7 cellular contexts compared by ENCODE assay signal in the genomic region with DNA sequence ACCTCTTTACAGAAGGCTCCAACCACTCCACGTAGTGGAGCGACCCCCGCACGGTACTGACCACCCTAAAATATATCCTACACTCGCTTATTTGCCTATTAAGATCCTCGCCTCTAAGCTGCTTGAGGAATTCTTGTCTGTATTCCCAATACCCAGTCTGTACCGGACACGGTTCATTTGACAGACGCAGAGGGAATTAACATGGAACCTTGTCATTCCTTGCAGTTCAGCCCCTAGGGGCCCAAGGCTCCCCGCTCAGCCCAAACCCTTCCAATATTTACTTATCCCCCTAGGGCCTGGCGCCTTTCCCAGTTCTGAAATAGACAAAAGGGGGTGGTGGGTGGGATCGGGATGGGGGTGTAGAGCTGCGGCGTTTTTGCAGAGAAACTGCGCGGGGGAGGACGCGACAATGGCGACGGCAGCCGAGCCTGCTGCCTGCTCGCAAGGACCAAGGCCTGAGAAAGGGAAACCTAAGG.
A peak's percentile ranks its signal among the peaks of the same experiment; 100 is the strongest.
DNase-seq lines count a peak whose midpoint lies in the region; ATAC-seq and TF ChIP-seq lines count a peak whose summit lies in the region.

No MANE protein-coding gene starts in this region.

- no peaks in the 10 kb centered on the region for H3F3A ChIP-seq in OCI-LY1 (ENCODE audit: insufficient read depth, low read length)

- H3K9me3 ChIP-seq in HAP-1 (no peaks in the 10 kb centered on the region), OCI-LY1 (ENCODE audit: low read length) (no peaks in the 10 kb centered on the region), mucosa of rectum (ENCODE audit: control insufficient read depth in 2 of 2, low read length in 2 of 2) (no peaks in the 10 kb centered on the region)
- no peaks in the 10 kb centered on the region for H3K9me3 ChIP-seq in effector memory CD4-positive, alpha-beta T cell (ENCODE audit: control insufficient read depth, low read length)

- H3K4me3 ChIP-seq in HAP-1 (peak overlapping the region; percentile 94), OCI-LY1 (ENCODE audit: low read depth, low read length, poor library complexity, severe bottlenecking) (peak overlapping the region; percentile 98), mucosa of rectum (ENCODE audit: low read length in 2 of 2) (peak overlapping the region; percentile 79 to 98)
- H3K4me3 ChIP-seq in effector memory CD4-positive, alpha-beta T cell (ENCODE audit: insufficient read depth, low read depth, low read length, poor library complexity, severe bottlenecking): peak overlapping the region; percentile 98

- H4K20me1 ChIP-seq in OCI-LY1 (ENCODE audit: insufficient read depth, low read length): no peaks in the 10 kb centered on the region

- H3K36me3 ChIP-seq in HAP-1 (replicated peaks) (peaks cover 17% of the 10 kb centered on the region), OCI-LY1 (ENCODE audit: insufficient read depth, low read length) (peaks cover 50% of the 10 kb centered on the region), mucosa of rectum (ENCODE audit: control insufficient read depth in 2 of 2, insufficient read depth in 2 of 2, low read length in 2 of 2) (peaks cover 7 to 9% of the 10 kb centered on the region in 2 donors)
- peaks cover 12% of the 10 kb centered on the region for H3K36me3 ChIP-seq in effector memory CD4-positive, alpha-beta T cell (ENCODE audit: control insufficient read depth, insufficient read depth, low read length)

- in situ Hi-C loops in HAP-1 (cut with MboI; ENCODE audit: low sequenced_read_pairs): no loop called here

- peak overlapping the region; percentile 99 for H3K4me2 ChIP-seq in OCI-LY1 (ENCODE audit: low read length)

- H3K9me2 ChIP-seq in OCI-LY1 (ENCODE audit: low read depth, low read length): no peaks in the 10 kb centered on the region

- H3K27ac ChIP-seq in OCI-LY1 (ENCODE audit: low read depth, low read length, poor library complexity, severe bottlenecking): peak overlapping the region; percentile 45
- peak overlapping the region; percentile 75 for H3K27ac ChIP-seq in effector memory CD4-positive, alpha-beta T cell (ENCODE audit: insufficient read depth, low read length, poor library complexity, severe bottlenecking)
- peak overlapping the region; percentile 78 to 84 for H3K27ac ChIP-seq in mucosa of rectum (ENCODE audit: low read depth in 2 of 2, low read length in 2 of 2)

- peaks cover 50% of the 10 kb centered on the region for H3K79me2 ChIP-seq in OCI-LY1 (ENCODE audit: insufficient read depth, low read length)

- H3K27me3 ChIP-seq in HAP-1 (ENCODE audit: low read depth) (no peaks in the 10 kb centered on the region), OCI-LY1 (ENCODE audit: insufficient read depth, low read length) (no peaks in the 10 kb centered on the region), mucosa of rectum (ENCODE audit: control insufficient read depth in 2 of 2, insufficient read depth in 2 of 2, low read length in 2 of 2) (no peaks in the 10 kb centered on the region)
- no peaks in the 10 kb centered on the region for H3K27me3 ChIP-seq in effector memory CD4-positive, alpha-beta T cell (replicated peaks; ENCODE audit: control insufficient read depth, insufficient read depth, low read length, poor library complexity, severe bottlenecking)

- peak; percentile 10 to 74 for DNase-seq in HAP-1 (ENCODE audit: low spot score in 2 of 2)
- DNase-seq in effector memory CD4-positive, alpha-beta T cell: no peak
- no peak for DNase-seq in cortex of kidney (lab: John Stamatoyannopoulos, UW)

- peaks cover 12% of the 10 kb centered on the region for H3K4me1 ChIP-seq in HAP-1
- peaks cover 47% of the 10 kb centered on the region for H3K4me1 ChIP-seq in OCI-LY1 (ENCODE audit: insufficient read depth, low read length, severe bottlenecking)
- H3K4me1 ChIP-seq in effector memory CD4-positive, alpha-beta T cell (ENCODE audit: control insufficient read depth, insufficient read depth, low read length, poor library complexity, severe bottlenecking): peaks cover 19% of the 10 kb centered on the region
- peaks cover 13 to 16% of the 10 kb centered on the region in 2 donors for H3K4me1 ChIP-seq in mucosa of rectum (ENCODE audit: control insufficient read depth in 2 of 2, insufficient read depth in 2 of 2, low read length in 2 of 2)

- no peak for ATAC-seq in HG03039 (IDR thresholded peaks at IDR 0.05; ENCODE audit: unreplicated experiment)
- ATAC-seq in GM19452 (IDR thresholded peaks at IDR 0.05; ENCODE audit: unreplicated experiment): no peak

- no peak for TF ChIP-seq CTCF in OCI-LY1 (IDR thresholded peaks at IDR 0.05; ENCODE audit: low read length)

- H3K9ac ChIP-seq in OCI-LY1 (ENCODE audit: low read length): peak overlapping the region; percentile 98
- peak overlapping the region; percentile 71 to 94 for H3K9ac ChIP-seq in mucosa of rectum (ENCODE audit: low read depth in 1 of 2, low read length in 2 of 2)

- H2AFZ ChIP-seq in OCI-LY1 (ENCODE audit: low read length): no peak overlapping the region

Comparison
In these comparisons a context has a peak if more than half of its experiments do, and no peak if none do; other contexts are left out.
1. DNase-seq: peak in HAP-1 (2 of 2); none in effector memory CD4-positive, alpha-beta T cell (0 of 3) and cortex of kidney (single experiment).
2. Peak in every context shown above with its lines, with median percentiles within 50 percentile points of each other: H3K4me3 ChIP-seq and H3K27ac ChIP-seq.